Comparison of ENCODE assay signal across 16 cellular contexts in genomic region chr1:178232949-178233348, GRCh38.
DNase-seq lines count a peak whose midpoint lies in the region; ATAC-seq and TF ChIP-seq lines count a peak whose summit lies in the region.
"Had no signal": no experiment of that assay in that cellular context is flagged by ENCODE, and none has a peak within 500 bp of the region (broad histone marks: within the 10 kb centered on the region; RNA-seq: fewer than 3 reads in every experiment).

No MANE protein-coding gene starts in this region.

- H2BK5ac ChIP-seq in IMR-90 (ENCODE audit: low read depth, low read length, poor library complexity, severe bottlenecking): no peak overlapping the region

- no peak overlapping the region for H2AK5ac ChIP-seq in IMR-90 (ENCODE audit: low read depth, low read length)

- BruUV-seq in IMR-90 (replicated peaks; lab: Mats Ljungman, UMichigan): no TSS peak

- CTCF ChIA-PET in IMR-90 (lab: Yijun Ruan, JAX): no interaction called here

- no peak overlapping the region for H3K4me2 ChIP-seq in IMR-90 (ENCODE audit: low read depth, low read length)

- dilution Hi-C loops in IMR-90 (cut with HindIII; ENCODE audit: low sequenced_read_pairs, unreplicated experiment): no loop called here

- H3K4me1 ChIP-seq in IMR-90 (ENCODE audit: control insufficient read depth, insufficient read depth, low read length) (no peaks in the 10 kb centered on the region), foreskin keratinocyte (peaks cover 31% of the 10 kb centered on the region)
- no peaks in the 10 kb centered on the region for H3K4me1 ChIP-seq in effector memory CD4-positive, alpha-beta T cell (ENCODE audit: control insufficient read depth, insufficient read depth, low read length, poor library complexity, severe bottlenecking)
- H3K4me1 ChIP-seq: gastroesophageal sphincter, prostate gland had no signal

- WGBS in IMR-90 (ENCODE audit: extremely low coverage in 2 of 2, insufficient read length in 1 of 2), 2 experiments: no CpG with 5 or more reads among the region's 3 CpGs

- H3K27ac ChIP-seq in IMR-90 (ENCODE audit: insufficient read depth, low read length) (no peak overlapping the region), foreskin keratinocyte (no peak overlapping the region)
- H3K27ac ChIP-seq in effector memory CD4-positive, alpha-beta T cell (ENCODE audit: insufficient read depth, low read length, poor library complexity, severe bottlenecking): no peak overlapping the region
- H3K27ac ChIP-seq: gastroesophageal sphincter, prostate gland had no signal

- H3K56ac ChIP-seq in IMR-90 (ENCODE audit: extremely low read depth, insufficient read depth, low read length): no peak overlapping the region

- H3K4ac ChIP-seq in IMR-90 (ENCODE audit: low read depth, low read length): no peak overlapping the region

- no peak overlapping the region; the same call in 1 of the 2 replicates for H4K5ac ChIP-seq in IMR-90 (ENCODE audit: low read depth, low read length)

- in situ Hi-C loops in IMR-90 (cut with MboI; ENCODE audit: low sequenced_read_pairs): no loop called here
- in situ Hi-C loops in astrocyte of the spinal cord (cut with HindIII; ENCODE audit: low sequenced_read_pairs): no loop called here

- TF ChIP-seq RAD21 in IMR-90 (IDR thresholded peaks at IDR 0.05; ENCODE audit: low read length): no peak

- DNase-seq in AG20443 (ENCODE audit: low spot score) (peak; percentile 46), IMR-90 (peak; percentile 62), astrocyte of the spinal cord (ENCODE audit: low read depth, low spot score) (peak; percentile 31), foreskin keratinocyte (peak; percentile 58 to 80), DMS153 (lab: John Stamatoyannopoulos, UW) (no peak)
- DNase-seq in effector memory CD4-positive, alpha-beta T cell: no peak
- no peak for DNase-seq in stimulated activated CD4-positive, alpha-beta T cell treated with anti-CD3 and anti-CD28 coated beads, Interleukin-1b, Interleukin-23, amount 100 ng/mL, for 48 hours
- DNase-seq: activated CD4-positive, alpha-beta memory T cell treated with anti-CD3 and anti-CD28 coated beads, Interleukin-2, amount 10 ng/mL, durations not matched to agents 7 days and 5 days; amygdala; NCI-H187 treated with DMSO at 0.1 percent for 48 hours; stimulated activated CD4-positive, alpha-beta T cell treated with anti-CD3 and anti-CD28 coated beads, Interleukin-12 subunit alpha, Interleukin-12 subunit beta, amount 100 ng/mL, for 4 hours had no signal

- H3K4me3 ChIP-seq in IMR-90 (ENCODE audit: insufficient read depth, low read depth, low read length) (no peak overlapping the region), astrocyte of the spinal cord (ENCODE audit: low read depth, low read length) (no peak overlapping the region)
- H3K4me3 ChIP-seq in effector memory CD4-positive, alpha-beta T cell (ENCODE audit: insufficient read depth, low read depth, low read length, poor library complexity, severe bottlenecking): no peak overlapping the region
- H3K4me3 ChIP-seq: gastroesophageal sphincter, lung, prostate gland had no signal

- ATAC-seq in IMR-90 (ENCODE audit: low read depth) (peak; percentile 59), foreskin keratinocyte (no peak), HG03460 (IDR thresholded peaks at IDR 0.05; ENCODE audit: unreplicated experiment) (no peak)
- ATAC-seq: gastroesophageal sphincter; natural killer cell treated with Interleukin-12 subunit alpha and Interleukin-12 subunit beta and Interleukin-15 and Interleukin-18, amount 100 ng/mL, for 72 hours had no signal

- TF ChIP-seq POLR2A in IMR-90 (IDR thresholded peaks at IDR 0.05; ENCODE audit: low read depth, low read length): no peak

- peaks cover 19 to 37% of the 10 kb centered on the region in 2 experiments for H3K79me1 ChIP-seq in IMR-90 (ENCODE audit: low read depth in 1 of 2, low read length in 2 of 2)

- no peaks in the 10 kb centered on the region for H3K36me3 ChIP-seq in IMR-90 (ENCODE audit: control insufficient read depth, insufficient read depth, low read length)
- H3K36me3 ChIP-seq in effector memory CD4-positive, alpha-beta T cell (ENCODE audit: control insufficient read depth, insufficient read depth, low read length): no peaks in the 10 kb centered on the region
- H3K36me3 ChIP-seq: gastroesophageal sphincter, prostate gland had no signal

- no peak overlapping the region for H3K9ac ChIP-seq in IMR-90 (ENCODE audit: low read depth, low read length)

- no peak overlapping the region for H4K8ac ChIP-seq in IMR-90 (ENCODE audit: low read depth in 2 of 2, low read length in 2 of 2)

- 0 out of 2 replicates have a peak overlapping the region, but pooled peaks have one; percentile 17 for H3K14ac ChIP-seq in IMR-90 (replicated peaks; ENCODE audit: low read depth, low read length)

- no peak overlapping the region for H2BK120ac ChIP-seq in IMR-90 (ENCODE audit: low read depth, low read length)

- POLR2A ChIA-PET in IMR-90 (lab: Charles Lee; ENCODE audit: unreplicated experiment): no interaction called here

- H3K27me3 ChIP-seq in IMR-90 (ENCODE audit: control insufficient read depth, insufficient read depth, low read length): no peaks in the 10 kb centered on the region
- H3K27me3 ChIP-seq in foreskin keratinocyte: no peaks in the 10 kb centered on the region
- H3K27me3 ChIP-seq in effector memory CD4-positive, alpha-beta T cell (replicated peaks; ENCODE audit: control insufficient read depth, insufficient read depth, low read length, poor library complexity, severe bottlenecking): no peaks in the 10 kb centered on the region
- H3K27me3 ChIP-seq: gastroesophageal sphincter had no signal

- no peaks in the 10 kb centered on the region for H4K20me1 ChIP-seq in IMR-90 (ENCODE audit: insufficient read depth, low read length)

- H3K18ac ChIP-seq in IMR-90 (ENCODE audit: low read depth, low read length): no peak overlapping the region

- TF ChIP-seq CTCF in IMR-90 (conservative IDR thresholded peaks at IDR 0.05; ENCODE audit: low read depth, low read length): no peak
- no peak for TF ChIP-seq CTCF in astrocyte of the spinal cord (IDR thresholded peaks at IDR 0.05; ENCODE audit: low read depth, low read length)
- no peak for TF ChIP-seq CTCF in foreskin keratinocyte (conservative IDR thresholded peaks at IDR 0.05)

- no peak overlapping the region for H4K91ac ChIP-seq in IMR-90 (ENCODE audit: insufficient read depth, low read depth, low read length)

- no peak overlapping the region for H2AFZ ChIP-seq in IMR-90 (replicated peaks; ENCODE audit: low read length, poor library complexity)

- H3K23ac ChIP-seq in IMR-90 (ENCODE audit: low read depth, low read length): 0 out of 2 replicates have a peak overlapping the region, but pooled peaks have one; percentile 17

- 0 out of 2 replicates have a peak overlapping the region, but pooled peaks have one; percentile 5 for H2BK20ac ChIP-seq in IMR-90 (ENCODE audit: low read depth, low read length)

- intact Hi-C loops in IMR-90 (cut with micrococcal nuclease): no loop called here

- H2AK9ac ChIP-seq in IMR-90 (replicated peaks; ENCODE audit: low read depth, low read length, poor library complexity): no peak overlapping the region

- no peaks in the 10 kb centered on the region for H3K9me3 ChIP-seq in IMR-90 (ENCODE audit: control insufficient read depth, insufficient read depth, low read length)
- H3K9me3 ChIP-seq in effector memory CD4-positive, alpha-beta T cell (ENCODE audit: control insufficient read depth, low read length): no peaks in the 10 kb centered on the region
- H3K9me3 ChIP-seq: gastroesophageal sphincter, prostate gland had no signal

- no peak overlapping the region for H2BK15ac ChIP-seq in IMR-90 (ENCODE audit: low read depth, low read length)

- no peaks in the 10 kb centered on the region for H3K9me1 ChIP-seq in IMR-90 (ENCODE audit: insufficient read depth, low read length)

TF ChIP-seq in IMR-90, 13 proteins besides CTCF, POLR2A, EP300 and RAD21:
- no peak for TF ChIP-seq ELK1 (IDR thresholded peaks at IDR 0.05; ENCODE audit: borderline replicate concordance, low read depth, low read length)
- no peak for TF ChIP-seq USF2 (IDR thresholded peaks at IDR 0.05; ENCODE audit: low read depth, low read length)
- no peak for TF ChIP-seq FOS (IDR thresholded peaks at IDR 0.05; ENCODE audit: low read depth, low read length)

Comparison
In these comparisons a context has a peak if more than half of its experiments do, and no peak if none do; other contexts are left out.
1. DNase-seq: peak in AG20443 (single experiment), IMR-90 (single experiment), astrocyte of the spinal cord (single experiment) and foreskin keratinocyte (2 of 2); none in effector memory CD4-positive, alpha-beta T cell (0 of 3), stimulated activated CD4-positive, alpha-beta T cell treated with anti-CD3 and anti-CD28 coated beads, Interleukin-1b, Interleukin-23, amount 100 ng/mL, for 48 hours (single experiment) and DMS153 (single experiment).